In genomic region chr20:34215711-34216381, GRCh38 we compare ENCODE assay signal across 8 cellular contexts. TPM values are rescaled to one million over a fixed set of nuclear protein-coding genes. Genes with fewer than 3 reads are reported as not detected.
DNase-seq lines count a peak whose midpoint lies in the region; ATAC-seq and TF ChIP-seq lines count a peak whose summit lies in the region.

No MANE protein-coding gene starts in this region.

- no peak overlapping the region for H3K27ac ChIP-seq in PC-9
- H3K27ac ChIP-seq in temporal lobe (ENCODE audit: low read depth, low read length), result peak overlapping the region; percentile 27

- ATAC-seq in HG02840 (IDR thresholded peaks at IDR 0.05; ENCODE audit: low FRiP score, unreplicated experiment), result no peak

- no TSS peak for BruUV-seq in PC-9 (replicated peaks; lab: Mats Ljungman, UMichigan)

- peaks cover 3% of the 10 kb centered on the region; the same call in 1 of the 2 replicates for H3K27me3 ChIP-seq in PC-9 (ENCODE audit: insufficient read depth, low read depth)

- peak overlapping the region; percentile 73 for H3K4me3 ChIP-seq in AG10803 (ENCODE audit: low read length)
- H3K4me3 ChIP-seq in PC-9, result peak overlapping the region; percentile 43; the same call in 1 of the 2 replicates

- POLR2A ChIA-PET in PC-9 (lab: Charles Lee; ENCODE audit: unreplicated experiment), result interaction anchor here (0.6 to 0.7 kb wide), 2 partner anchors 67 to 300 kb away, joined by 4 read pairs; partner anchors contain the start of gene DYNLRB1

- 0 out of 2 replicates have a peak, but pooled peaks cover 6% of the 10 kb centered on the region for H3K4me1 ChIP-seq in PC-9 (replicated peaks; ENCODE audit: insufficient read depth)

- DNase-seq in AG10803 (ENCODE audit: low read depth), result peak; percentile 57
- peak; percentile 94 for DNase-seq in HT-29 (ENCODE audit: low spot score)
- DNase-seq in PC-9, result peak; percentile 52 to 90
- peak; percentile 44 for DNase-seq in activated naive CD4-positive, alpha-beta T cell treated with anti-CD3 and anti-CD28 coated beads, Interleukin-2, amount 50 U/mL, for 16 hours
- DNase-seq in head of caudate nucleus, result peak; percentile 21 to 89 (median 73)
- peak; percentile 58 for DNase-seq in occipital lobe (lab: John Stamatoyannopoulos, UW)

- no peaks in the 10 kb centered on the region for H3K79me2 ChIP-seq in PC-9 (ENCODE audit: low read depth)

- peaks cover 6% of the 10 kb centered on the region; the same call in 1 of the 2 replicates for H3K9me3 ChIP-seq in PC-9 (ENCODE audit: insufficient read depth, low read depth)

- no peaks in the 10 kb centered on the region for H3K36me3 ChIP-seq in PC-9 (ENCODE audit: low read depth)

- H3K9me2 ChIP-seq in PC-9 (ENCODE audit: insufficient read depth), result no peaks in the 10 kb centered on the region

- CTCF ChIA-PET in PC-9 (lab: Charles Lee), result no interaction called here

- no peaks in the 10 kb centered on the region for H4K20me1 ChIP-seq in PC-9 (ENCODE audit: insufficient read depth)

- H2AFZ ChIP-seq in PC-9, result peak overlapping the region; percentile 75

- TF ChIP-seq CTCF in AG10803 (conservative IDR thresholded peaks at IDR 0.05; ENCODE audit: low read length), result no peak
- TF ChIP-seq CTCF in PC-9 (conservative IDR thresholded peaks at IDR 0.05), result no peak

- intact Hi-C loops in PC-9 (cut with micrococcal nuclease; ENCODE audit: unreplicated experiment) (no loop called here), head of caudate nucleus (cut with DNase I) (no loop called here)

- peak overlapping the region; percentile 73 for H3K4me2 ChIP-seq in PC-9

- H3F3A ChIP-seq in PC-9 (ENCODE audit: insufficient read depth, low read depth), result 0 out of 2 replicates have a peak, but pooled peaks cover 5% of the 10 kb centered on the region

RNA-seq across cellular contexts. Expression of gene ASIP, which starts 25.4 kb away (rescaled TPM):
- not detected in 2 replicates for total RNA-seq in HT-29 (2014; rRNA removed; shearing (Covaris generic))
- total RNA-seq in PC-9 (2021) (not detected in 2 replicates), occipital lobe (not detected), temporal lobe (not detected)

Comparison
In these comparisons a context has a peak if more than half of its experiments do, and no peak if none do; other contexts are left out.
1. DNase-seq: peak in every context shown above with its lines; median percentile 94 in HT-29; 73 in head of caudate nucleus; 71 in PC-9; 58 in occipital lobe; 57 in AG10803; 44 in activated naive CD4-positive, alpha-beta T cell treated with anti-CD3 and anti-CD28 coated beads, Interleukin-2, amount 50 U/mL, for 16 hours.